In genomic region chr7:70883750-70884445, GRCh38 we compare ENCODE assay signal across 28 cellular contexts.
"Had no signal": no experiment of that assay in that cellular context is flagged by ENCODE, and none has a peak within 500 bp of the region (broad histone marks: within the 10 kb centered on the region; RNA-seq: fewer than 3 reads in every experiment).

No MANE protein-coding gene starts in this region.

- H3K4me1 Mint-ChIP-seq: activated naive CD8-positive, alpha-beta T cell treated with anti-CD3 and anti-CD28 coated beads, Interleukin-2, amount 10 ng/mL, durations not matched to agents 7 days and 5 days had no signal

- H3K27me3 Mint-ChIP-seq: activated CD8-positive, alpha-beta T cell treated with anti-CD3 and anti-CD28 coated beads for 36 hours; activated naive CD8-positive, alpha-beta T cell treated with anti-CD3 and anti-CD28 coated beads, Interleukin-2, amount 10 ng/mL, durations not matched to agents 7 days and 5 days had no signal

- H3K9me3 ChIP-seq: adrenal gland had no signal

- ATAC-seq: activated CD4-positive, CD25-positive, alpha-beta regulatory T cell treated with anti-CD3 and anti-CD28 coated beads, Interleukin-2, amount 50 U/mL, for 24 hours; activated CD8-positive, alpha-beta T cell treated with anti-CD3 and anti-CD28 coated beads for 36 hours; activated T-cell treated with anti-CD3 and anti-CD28 coated beads, Interleukin-2, amount 50 U/mL, for 72 hours; Panc1; Right ventricle myocardium inferior had no signal

- H3K27ac ChIP-seq: adrenal gland, SK-N-MC, WERI-Rb-1 had no signal

- H3K36me3 Mint-ChIP-seq: activated naive CD8-positive, alpha-beta T cell treated with anti-CD3 and anti-CD28 coated beads, Interleukin-2, amount 10 ng/mL, durations not matched to agents 7 days and 5 days had no signal

- H3K4me3 ChIP-seq: adrenal gland, SK-N-MC had no signal

- H3K27ac Mint-ChIP-seq: activated CD8-positive, alpha-beta T cell treated with anti-CD3 and anti-CD28 coated beads for 36 hours; activated naive CD8-positive, alpha-beta T cell treated with anti-CD3 and anti-CD28 coated beads, Interleukin-2, amount 10 ng/mL, durations not matched to agents 7 days and 5 days; activated T-cell treated with anti-CD3 and anti-CD28 coated beads, Interleukin-2, amount 50 U/mL, for 72 hours; activated T-helper 2 cell treated with anti-CD3 and anti-CD28 coated beads, Interferon-gamma antibody, Interleukin-2, Interleukin-4, amounts not matched to agents 10 μg/mL and 5 μg/mL and 100 μg/mL, durations not matched to agents 14 hours and 24 hours and 36 hours had no signal

- H3K36me3 ChIP-seq: adrenal gland, WERI-Rb-1 had no signal

- H3K4me1 ChIP-seq: adrenal gland had no signal

- H3K4me3 Mint-ChIP-seq: activated CD8-positive, alpha-beta T cell treated with anti-CD3 and anti-CD28 coated beads for 36 hours; activated naive CD8-positive, alpha-beta T cell treated with anti-CD3 and anti-CD28 coated beads, Interleukin-2, amount 10 ng/mL, durations not matched to agents 7 days and 5 days; activated T-cell treated with anti-CD3 and anti-CD28 coated beads, Interleukin-2, amount 50 U/mL, for 72 hours had no signal

- DNase-seq: activated CD4-positive, alpha-beta T cell treated with anti-CD3 and anti-CD28 coated beads for 4 hours; activated CD8-positive, alpha-beta memory T cell treated with anti-CD3 and anti-CD28 coated beads, Interleukin-2, amount 50 U/mL, for 4 hours; activated CD8-positive, alpha-beta T cell treated with anti-CD3 and anti-CD28 coated beads for 36 hours; activated gamma-delta T cell treated with Interleukin-2 at 50 U/mL for 16 hours; activated naive CD4-positive, alpha-beta T cell treated with anti-CD3 and anti-CD28 coated beads, Interleukin-2, amount 50 U/mL, for 16 hours; activated naive CD8-positive, alpha-beta T cell treated with anti-CD3 and anti-CD28 coated beads, Interleukin-2, amount 10 ng/mL, durations not matched to agents 7 days and 5 days; activated T-cell treated with anti-CD3 and anti-CD28 coated beads, Interleukin-2, amount 50 U/mL, for 72 hours; anterior cingulate cortex; KG1; NCI-H1048; NCI-H1417 treated with DMSO at 0.1 percent for 48 hours; NCI-H1694; NCI-H2029; NCI-H2107; NCI-H2171 treated with DMSO at 0.1 percent for 48 hours; NCI-H226; NCI-H526; NCI-H774; OCI-M1; RPMI8226; T-helper 1 cell; WERI-Rb-1 had no signal
